8 cellular contexts compared by ENCODE assay signal in the genomic region with DNA sequence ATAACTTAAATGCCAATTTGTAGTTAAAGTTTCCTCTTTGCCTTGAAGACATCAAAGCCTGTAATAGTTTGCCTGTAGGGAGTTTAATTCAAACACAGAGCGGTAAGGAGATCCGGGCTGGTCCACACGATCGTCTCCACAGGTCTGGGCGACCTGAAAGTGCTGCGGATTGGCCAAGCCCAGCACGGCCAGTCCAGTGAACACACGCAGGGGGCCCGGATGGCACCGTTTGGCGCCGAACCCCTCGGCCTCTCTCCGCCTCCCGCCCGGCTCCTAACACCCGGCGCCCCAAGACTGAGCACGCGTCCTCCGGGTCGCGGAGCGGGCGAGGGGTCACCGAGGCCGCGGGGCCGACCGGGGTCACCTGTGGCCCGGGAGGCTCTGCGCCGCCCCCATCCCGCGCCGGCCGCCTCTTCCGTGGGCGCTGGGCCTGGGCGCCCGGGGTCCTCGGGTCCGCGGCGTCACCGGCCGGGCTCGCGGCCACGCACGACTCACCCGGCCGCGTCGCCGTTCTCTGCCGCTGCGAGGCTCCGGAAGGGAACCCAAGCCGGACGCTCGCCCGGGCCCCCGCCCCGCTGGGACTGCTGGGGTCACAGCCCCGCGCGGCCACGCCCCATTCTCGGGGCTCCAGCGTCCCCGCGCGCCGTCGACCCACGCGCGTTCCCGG. TPM values are rescaled to one million over a fixed set of nuclear protein-coding genes. Genes with fewer than 3 reads are reported as not detected.
DNase-seq lines count a peak whose midpoint lies in the region; ATAC-seq and TF ChIP-seq lines count a peak whose summit lies in the region.

No MANE protein-coding gene starts in this region.

- in situ Hi-C loops in Caki2 (cut with HindIII; ENCODE audit: low pct_unique_long_range_greater_than_20kb, low sequenced_read_pairs) = no loop called here

- H3K36me3 ChIP-seq in liver (ENCODE audit: control insufficient read depth in 4 of 4, insufficient read depth in 3 of 4, low read depth in 1 of 4, low read length in 3 of 4) = no peaks in the 10 kb centered on the region

- TF ChIP-seq RAD21 in liver (IDR thresholded peaks at IDR 0.05) = no peak

- no peaks in the 10 kb centered on the region for H3K9me3 ChIP-seq in liver (ENCODE audit: control insufficient read depth in 4 of 4, low read length in 3 of 4)

- no peaks in the 10 kb centered on the region for H3K27me3 ChIP-seq in dorsolateral prefrontal cortex
- no peaks in the 10 kb centered on the region for H3K27me3 ChIP-seq in liver (ENCODE audit: control insufficient read depth in 4 of 4, insufficient read depth in 4 of 4, low read length in 3 of 4)

- H3K9ac ChIP-seq in liver (ENCODE audit: low read depth in 1 of 2, low read length in 2 of 2) = peak overlapping the region; percentile 12 to 54

- intact Hi-C loops in dorsolateral prefrontal cortex (cut with DNase I) = loop anchor here (1.0 to 2.0 kb wide), 4 partner anchors 14 to 18 kb away; no protein-coding TSS in a partner anchor

- H3K4me1 ChIP-seq in liver (ENCODE audit: control insufficient read depth in 4 of 4, insufficient read depth in 4 of 4, low read length in 3 of 4) = peaks cover 3 to 19% (median 7%) of the 10 kb centered on the region in 4 donors

- ATAC-seq in GM19395 (IDR thresholded peaks at IDR 0.05; ENCODE audit: unreplicated experiment) = no peak
- ATAC-seq in GM21526 (IDR thresholded peaks at IDR 0.05; ENCODE audit: low FRiP score, unreplicated experiment) = no peak

- WGBS in liver = under 1% methylated on average over 80 of the region's 80 CpGs

- DNase-seq in Caki2 (ENCODE audit: low read depth) (peak; percentile 56), LNCaP clone FGC (ENCODE audit: low read depth) (no peak), dorsolateral prefrontal cortex (peak in 9 of 10 donors; percentile 60 to 84 (median 69))
- peak; percentile 30 for DNase-seq in activated CD4-positive, alpha-beta T cell treated with anti-CD3 and anti-CD28 coated beads, Interleukin-2, amount 50 U/mL, for 1 hour
- peak; percentile 49 to 73 for DNase-seq in stimulated activated CD4-positive, alpha-beta T cell treated with anti-CD3 and anti-CD28 coated beads, Interleukin-2, amount 100 ng/mL, for 24 hours

- TF ChIP-seq CTCF in LNCaP clone FGC (IDR thresholded peaks at IDR 0.05; ENCODE audit: control insufficient read depth, extremely low read depth, insufficient read depth) (no peak), dorsolateral prefrontal cortex (IDR thresholded peaks at IDR 0.05 in 54 of 56, conservative IDR thresholded peaks at IDR 0.05 in 2 of 56; ENCODE audit: low read depth in 1 of 56, partially characterized antibody in 56 of 56) (peak in 3 of 56 donors; percentile 9 to 13 (median 11)), liver (IDR thresholded peaks at IDR 0.05; ENCODE audit: low read depth, low read length, missing input control) (no peak)

- H3K27ac ChIP-seq in dorsolateral prefrontal cortex (peak overlapping the region; percentile 82 to 100 (median 98)), liver (ENCODE audit: low read depth in 1 of 2, low read length in 2 of 2) (peak overlapping the region; percentile 92 to 95)

- H3K4me3 ChIP-seq in LNCaP clone FGC (ENCODE audit: low read depth, low read length) = peak overlapping the region; percentile 61
- H3K4me3 ChIP-seq in dorsolateral prefrontal cortex = peak overlapping the region; percentile 58 to 89 (median 79)
- peak overlapping the region; percentile 54 to 98 (median 71) for H3K4me3 ChIP-seq in liver (ENCODE audit: low read depth in 1 of 3, low read length in 3 of 3)

TF ChIP-seq in liver, 16 proteins besides CTCF, POLR2A, EP300 and RAD21:
- TF ChIP-seq GABPA (IDR thresholded peaks at IDR 0.05 in 1 of 2, conservative IDR thresholded peaks at IDR 0.05 in 1 of 2) = no peak
- TF ChIP-seq, protein P1, sequence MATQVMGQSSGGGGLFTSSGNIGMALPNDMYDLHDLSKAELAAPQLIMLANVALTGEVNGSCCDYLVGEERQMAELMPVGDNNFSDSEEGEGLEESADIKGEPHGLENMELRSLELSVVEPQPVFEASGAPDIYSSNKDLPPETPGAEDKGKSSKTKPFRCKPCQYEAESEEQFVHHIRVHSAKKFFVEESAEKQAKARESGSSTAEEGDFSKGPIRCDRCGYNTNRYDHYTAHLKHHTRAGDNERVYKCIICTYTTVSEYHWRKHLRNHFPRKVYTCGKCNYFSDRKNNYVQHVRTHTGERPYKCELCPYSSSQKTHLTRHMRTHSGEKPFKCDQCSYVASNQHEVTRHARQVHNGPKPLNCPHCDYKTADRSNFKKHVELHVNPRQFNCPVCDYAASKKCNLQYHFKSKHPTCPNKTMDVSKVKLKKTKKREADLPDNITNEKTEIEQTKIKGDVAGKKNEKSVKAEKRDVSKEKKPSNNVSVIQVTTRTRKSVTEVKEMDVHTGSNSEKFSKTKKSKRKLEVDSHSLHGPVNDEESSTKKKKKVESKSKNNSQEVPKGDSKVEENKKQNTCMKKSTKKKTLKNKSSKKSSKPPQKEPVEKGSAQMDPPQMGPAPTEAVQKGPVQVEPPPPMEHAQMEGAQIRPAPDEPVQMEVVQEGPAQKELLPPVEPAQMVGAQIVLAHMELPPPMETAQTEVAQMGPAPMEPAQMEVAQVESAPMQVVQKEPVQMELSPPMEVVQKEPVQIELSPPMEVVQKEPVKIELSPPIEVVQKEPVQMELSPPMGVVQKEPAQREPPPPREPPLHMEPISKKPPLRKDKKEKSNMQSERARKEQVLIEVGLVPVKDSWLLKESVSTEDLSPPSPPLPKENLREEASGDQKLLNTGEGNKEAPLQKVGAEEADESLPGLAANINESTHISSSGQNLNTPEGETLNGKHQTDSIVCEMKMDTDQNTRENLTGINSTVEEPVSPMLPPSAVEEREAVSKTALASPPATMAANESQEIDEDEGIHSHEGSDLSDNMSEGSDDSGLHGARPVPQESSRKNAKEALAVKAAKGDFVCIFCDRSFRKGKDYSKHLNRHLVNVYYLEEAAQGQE (IDR thresholded peaks at IDR 0.05) = no peak
- TF ChIP-seq SP1 (IDR thresholded peaks at IDR 0.05) = no peak
- no peak for TF ChIP-seq EGR1 (IDR thresholded peaks at IDR 0.05; ENCODE audit: low read depth in 2 of 2)
- TF ChIP-seq FOXA2 (IDR thresholded peaks at IDR 0.05) = no peak
- no peak for TF ChIP-seq RXRA (IDR thresholded peaks at IDR 0.05)
- TF ChIP-seq HNF4G (IDR thresholded peaks at IDR 0.05) = no peak
TF ChIP-seq in liver: peak in this region for 0.

RNA-seq across cellular contexts. Expression of a gene that starts 0.5 kb away (rescaled TPM):
- total RNA-seq in Caki2 (2014; rRNA removed; shearing (Covaris generic); ENCODE audit: low replicate concordance) = 149 and 154 TPM in 2 replicates
- total RNA-seq in dorsolateral prefrontal cortex (100 to 1,000 TPM in 6 of 120 experiments, 10 to 100 TPM in 114; 44.0 to 114 (median 69.4) TPM), liver (10 to 100 TPM; 24.0 to 31.2 TPM)
- polyA plus RNA-seq in liver = 10 to 100 TPM; 32.3 to 32.4 TPM

RNA-seq across cellular contexts. Expression of a gene that starts 28.8 kb away (rescaled TPM):
- total RNA-seq in Caki2 (2014; rRNA removed; shearing (Covaris generic); ENCODE audit: low replicate concordance) = 68.5 and 87.8 TPM in 2 replicates
- total RNA-seq in dorsolateral prefrontal cortex (100 to 1,000 TPM in 3 of 120 experiments, 10 to 100 TPM in 117; 27.5 to 103 (median 66.8) TPM), liver (100 to 1,000 TPM in 1 of 2 donors, 10 to 100 TPM in 1; 11.5 to 124 TPM)
- 100 to 1,000 TPM in 1 of 2 donors, 10 to 100 TPM in 1; 61.7 to 127 TPM for polyA plus RNA-seq in liver
